ENCODE assay signal across 12 cellular contexts in genomic region chr5:76954383-76954763, GRCh38. TPM values are rescaled to one million over a fixed set of nuclear protein-coding genes. Genes with fewer than 3 reads are reported as not detected.
A peak's percentile ranks its signal among the peaks of the same experiment; 100 is the strongest.
DNase-seq lines count a peak whose midpoint lies in the region; ATAC-seq and TF ChIP-seq lines count a peak whose summit lies in the region.
"Had no signal": no experiment of that assay in that cellular context is flagged by ENCODE, and none has a peak within 500 bp of the region (broad histone marks: within the 10 kb centered on the region; RNA-seq: fewer than 3 reads in every experiment).

No MANE protein-coding gene starts in this region.

- intact Hi-C loops in spleen (cut with DNase I; ENCODE audit: low total_unique reads), result loop anchor here (2.0 kb wide), 1 partner anchor 78 kb away; no protein-coding TSS in a partner anchor

- 3 to 9% (median 5%) methylated on average over 16 to 25 of the region's 25 CpGs for WGBS in spleen, 5 donors
- 20% methylated on average over 2 of the region's 25 CpGs; no CpG with 5 or more reads in 1 of the 2 donors for WGBS in gastroesophageal sphincter (ENCODE audit: low coverage in 1 of 2), 2 donors

- H3K9me3 ChIP-seq in spleen (no peaks in the 10 kb centered on the region), gastroesophageal sphincter (no peaks in the 10 kb centered on the region)

- CTCF ChIA-PET in activated CD8-positive, alpha-beta memory T cell treated with anti-CD3 and anti-CD28 coated beads, Interleukin-2, amount 10 ng/mL, durations not matched to agents 7 days and 5 days (lab: Charles Lee), result no interaction called here

- H3K27me3 ChIP-seq in brain microvascular endothelial cell (replicated peaks) (no peaks in the 10 kb centered on the region), spleen (replicated peaks in 1 of 7) (peaks cover 0 to 48% (median 23%) of the 10 kb centered on the region in 7 donors), gastroesophageal sphincter (peaks cover 43% of the 10 kb centered on the region)

- no peak overlapping the region for H3K27ac ChIP-seq in brain microvascular endothelial cell
- H3K27ac ChIP-seq in spleen, result peak overlapping the region; percentile 35 to 83 (median 78)
- H3K27ac ChIP-seq in gastroesophageal sphincter, result peak overlapping the region in 1 of 4 donors; percentile 19
- H3K27ac ChIP-seq: GM23248 had no signal

- in situ Hi-C loops in brain microvascular endothelial cell (cut with HindIII; ENCODE audit: low pct_ligation_motif_present, low sequenced_read_pairs), result no loop called here

- peaks cover 73% of the 10 kb centered on the region for H3K27me3 Mint-ChIP-seq in activated CD8-positive, alpha-beta memory T cell treated with anti-CD3 and anti-CD28 coated beads, Interleukin-2, amount 10 ng/mL, durations not matched to agents 7 days and 5 days

- H3K36me3 ChIP-seq in brain microvascular endothelial cell (replicated peaks), result no peaks in the 10 kb centered on the region
- no peaks in the 10 kb centered on the region for H3K36me3 ChIP-seq in spleen
- no peaks in the 10 kb centered on the region for H3K36me3 ChIP-seq in gastroesophageal sphincter

- H3K4me3 Mint-ChIP-seq in activated CD8-positive, alpha-beta memory T cell treated with anti-CD3 and anti-CD28 coated beads, Interleukin-2, amount 10 ng/mL, durations not matched to agents 7 days and 5 days, result peak overlapping the region; percentile 22
- H3K4me3 Mint-ChIP-seq: immature natural killer cell had no signal

- H3K9me3 Mint-ChIP-seq in activated CD8-positive, alpha-beta memory T cell treated with anti-CD3 and anti-CD28 coated beads, Interleukin-2, amount 10 ng/mL, durations not matched to agents 7 days and 5 days (ENCODE audit: low read depth), result no peaks in the 10 kb centered on the region
- H3K9me3 Mint-ChIP-seq: immature natural killer cell had no signal

- H3K27ac Mint-ChIP-seq in activated CD8-positive, alpha-beta memory T cell treated with anti-CD3 and anti-CD28 coated beads, Interleukin-2, amount 10 ng/mL, durations not matched to agents 7 days and 5 days, result no peak overlapping the region
- H3K27ac Mint-ChIP-seq: immature natural killer cell had no signal

- H3K4me3 ChIP-seq in brain microvascular endothelial cell (ENCODE audit: low read depth, low read length) (peak overlapping the region; percentile 63), spleen (peak overlapping the region; percentile 38 to 74 (median 50)), gastroesophageal sphincter (peak overlapping the region in 1 of 2 donors; percentile 50)

- peaks cover 5 to 49% (median 24%) of the 10 kb centered on the region in 6 donors for H3K4me1 ChIP-seq in spleen
- peaks cover 0 to 13% (median 0%) of the 10 kb centered on the region in 3 donors for H3K4me1 ChIP-seq in gastroesophageal sphincter

- H3K36me3 Mint-ChIP-seq in activated CD8-positive, alpha-beta memory T cell treated with anti-CD3 and anti-CD28 coated beads, Interleukin-2, amount 10 ng/mL, durations not matched to agents 7 days and 5 days, result no peaks in the 10 kb centered on the region
- H3K36me3 Mint-ChIP-seq: immature natural killer cell had no signal

- no peak for TF ChIP-seq EP300 in gastroesophageal sphincter (IDR thresholded peaks at IDR 0.05)

- ATAC-seq in activated CD8-positive, alpha-beta memory T cell treated with anti-CD3 and anti-CD28 coated beads, Interleukin-2, amount 10 ng/mL, durations not matched to agents 7 days and 5 days, result no peak
- peak; percentile 17 for ATAC-seq in left lobe of liver
- ATAC-seq in gastroesophageal sphincter, result no peak

- H3K4me1 Mint-ChIP-seq in activated CD8-positive, alpha-beta memory T cell treated with anti-CD3 and anti-CD28 coated beads, Interleukin-2, amount 10 ng/mL, durations not matched to agents 7 days and 5 days, result peaks cover 17% of the 10 kb centered on the region

- TF ChIP-seq CTCF in brain microvascular endothelial cell (IDR thresholded peaks at IDR 0.05; ENCODE audit: low read depth, low read length, missing control alignments), result no peak
- TF ChIP-seq CTCF in spleen (IDR thresholded peaks at IDR 0.05 in 8 of 11, conservative IDR thresholded peaks at IDR 0.05 in 3 of 11), result no peak
- no peak for TF ChIP-seq CTCF in gastroesophageal sphincter (IDR thresholded peaks at IDR 0.05)

- no peak for DNase-seq in activated CD8-positive, alpha-beta memory T cell treated with anti-CD3 and anti-CD28 coated beads, Interleukin-2, amount 10 ng/mL, durations not matched to agents 7 days and 5 days
- DNase-seq in activated CD8-positive, alpha-beta memory T cell treated with anti-CD3 and anti-CD28 coated beads for 24 hours, result no peak
- DNase-seq in brain microvascular endothelial cell (no peak), left lobe of liver (ENCODE audit: low spot score) (no peak), spleen (no peak), OCI-M1 (lab: John Stamatoyannopoulos, UW) (no peak), AML-193 (lab: John Stamatoyannopoulos, UW) (no peak)
- DNase-seq: effector CD4-positive, alpha-beta T cell; GM23248; immature natural killer cell; T-helper 1 cell had no signal

- TF ChIP-seq POLR2A in spleen (IDR thresholded peaks at IDR 0.05) (no peak), gastroesophageal sphincter (IDR thresholded peaks at IDR 0.05) (no peak)

RNA-seq across cellular contexts. Expression of gene CRHBP, which starts 1.5 kb away (rescaled TPM):
- total RNA-seq in activated CD8-positive, alpha-beta memory T cell treated with anti-CD3 and anti-CD28 coated beads, Interleukin-2, amount 10 ng/mL, durations not matched to agents 7 days and 5 days, result under 1 TPM in 1 of 2 experiments, not detected in 1; 0.20 TPM
- 26.4 TPM for total RNA-seq in left lobe of liver
- total RNA-seq in spleen, result 100 to 1,000 TPM in 3 of 7 donors, 10 to 100 TPM in 4; 21.5 to 147 (median 98.5) TPM
- polyA plus RNA-seq in spleen, result 10 to 100 TPM in 2 of 3 donors, 1 to 10 TPM in 1; 8.7 to 45.4 (median 17.2) TPM
- total RNA-seq in gastroesophageal sphincter, result 1 to 10 TPM in 3 of 4 donors, not detected in 1; 1.7 to 4.0 (median 2.3) TPM
- total RNA-seq: GM23248 had no signal
- polyA plus RNA-seq: GM23248, immature natural killer cell had no signal
